ENCODE assay signal across 6 cellular contexts in genomic region chr4:675036-675804, GRCh38. TPM values are rescaled to one million over a fixed set of nuclear protein-coding genes. Genes with fewer than 3 reads are reported as not detected.
DNase-seq lines count a peak whose midpoint lies in the region; ATAC-seq and TF ChIP-seq lines count a peak whose summit lies in the region.

No MANE protein-coding gene starts in this region.

- H3K36me3 Mint-ChIP-seq in activated B cell treated with CpG ODN at 0.5 μM for 24 hours (ENCODE audit: low read depth) = peaks cover 28% of the 10 kb centered on the region

- intact Hi-C loops in activated B cell treated with CpG ODN at 0.5 μM for 24 hours (cut with micrococcal nuclease) = loop anchor here (2.0 kb wide), 2 partner anchors 258 to 312 kb away; partner anchors contain the start of genes GAK, IDUA and TMEM175

- no peak for TF ChIP-seq CTCF in activated B cell treated with CpG ODN at 0.5 μM for 24 hours (IDR thresholded peaks at IDR 0.05)

- peak overlapping the region; percentile 75 for H3K27ac Mint-ChIP-seq in activated B cell treated with CpG ODN at 0.5 μM for 24 hours

- ATAC-seq in activated B cell treated with CpG ODN at 0.5 μM for 24 hours (ENCODE audit: low read depth) = no peak
- peak; percentile 1 for ATAC-seq in left lobe of liver
- ATAC-seq in HG02642 (IDR thresholded peaks at IDR 0.05; ENCODE audit: poor library complexity, unreplicated experiment) = no peak

- DNase-seq in HEK293T (ENCODE audit: extremely low spot score) = no peak
- no peak for DNase-seq in activated B cell treated with CpG ODN at 0.5 μM for 24 hours
- no peak for DNase-seq in left lobe of liver (ENCODE audit: low spot score)
- no peak for DNase-seq in NCI-H2107 treated with DMSO at 0.1 percent for 48 hours (lab: John Stamatoyannopoulos, UW; ENCODE audit: unreplicated experiment)
- no peak for DNase-seq in dedifferentiated amniotic fluid mesenchymal stem cell (ENCODE audit: extremely low spot score)

- H3K4me1 Mint-ChIP-seq in activated B cell treated with CpG ODN at 0.5 μM for 24 hours = peaks cover 39% of the 10 kb centered on the region

- POLR2A ChIA-PET in HEK293T (lab: Yijun Ruan, JAX) (interaction anchor here (1.1 to 2.0 kb wide), 5 partner anchors 9 to 91 kb away, joined by 4 to 9 read pairs (median 4); no protein-coding TSS in a partner anchor), activated B cell treated with CpG ODN at 0.5 μM for 24 hours (lab: Charles Lee) (interaction anchor here (0.5 to 3.2 kb wide), 5 partner anchors 10 to 25 kb away, joined by 3 to 48 read pairs (median 3); no protein-coding TSS in a partner anchor)

- H3K9me3 Mint-ChIP-seq in activated B cell treated with CpG ODN at 0.5 μM for 24 hours = no peaks in the 10 kb centered on the region

- CTCF ChIA-PET in HEK293T (lab: Yijun Ruan, JAX) (interaction anchor here (1.0 kb wide), 1 partner anchor 9 kb away, joined by 5 read pairs; no protein-coding TSS in a partner anchor), activated B cell treated with CpG ODN at 0.5 μM for 24 hours (lab: Charles Lee) (interaction anchor here (0.9 kb wide), 1 partner anchor 312 kb away, joined by 3 read pairs; no protein-coding TSS in a partner anchor)

- H3K27me3 Mint-ChIP-seq in activated B cell treated with CpG ODN at 0.5 μM for 24 hours = no peaks in the 10 kb centered on the region

- H3K4me3 Mint-ChIP-seq in activated B cell treated with CpG ODN at 0.5 μM for 24 hours = peak overlapping the region; percentile 88

TF ChIP-seq in HEK293T, 16 proteins besides CTCF, POLR2A, EP300 and RAD21:
- TF ChIP-seq L3MBTL2 (conservative IDR thresholded peaks at IDR 0.05) = no peak
- no peak for TF ChIP-seq SP1 (IDR thresholded peaks at IDR 0.05)
- TF ChIP-seq CTBP1 (IDR thresholded peaks at IDR 0.05; ENCODE audit: borderline replicate concordance) = no peak
- TF ChIP-seq FOXM1 (IDR thresholded peaks at IDR 0.05; ENCODE audit: borderline replicate concordance) = no peak
- 0 out of 2 replicates have a peak, but pooled peaks have one; percentile 62 for TF ChIP-seq HDGF (IDR thresholded peaks at IDR 0.05; ENCODE audit: borderline replicate concordance)

RNA-seq across cellular contexts. Expression of gene MYL5, which starts 0.9 kb away (rescaled TPM):
- total RNA-seq in activated B cell treated with CpG ODN at 0.5 μM for 24 hours (21.9 and 24.6 TPM in 2 replicates), left lobe of liver (7.4 TPM)

RNA-seq across cellular contexts. Expression of gene ATP5ME, which starts 1.1 kb away (rescaled TPM):
- 152 and 193 TPM in 2 replicates for total RNA-seq in activated B cell treated with CpG ODN at 0.5 μM for 24 hours
- 203 TPM for total RNA-seq in left lobe of liver

RNA-seq across cellular contexts. Expression of gene SLC49A3, which starts 13.7 kb away (rescaled TPM):
- total RNA-seq in activated B cell treated with CpG ODN at 0.5 μM for 24 hours (2.3 TPM in 2 replicates), left lobe of liver (7.6 TPM)

RNA-seq across cellular contexts. Expression of gene PCGF3, which starts 30.4 kb away (rescaled TPM):
- total RNA-seq in activated B cell treated with CpG ODN at 0.5 μM for 24 hours = 51.3 and 59.2 TPM in 2 replicates
- total RNA-seq in left lobe of liver = 16.6 TPM

RNA-seq across cellular contexts. Expression of gene PDE6B, which starts 49.8 kb away (rescaled TPM):
- 13.8 and 15.0 TPM in 2 replicates for total RNA-seq in activated B cell treated with CpG ODN at 0.5 μM for 24 hours
- total RNA-seq in left lobe of liver = 0.83 TPM
